Comparison of ENCODE assay signal across 8 cellular contexts in the genomic region with DNA sequence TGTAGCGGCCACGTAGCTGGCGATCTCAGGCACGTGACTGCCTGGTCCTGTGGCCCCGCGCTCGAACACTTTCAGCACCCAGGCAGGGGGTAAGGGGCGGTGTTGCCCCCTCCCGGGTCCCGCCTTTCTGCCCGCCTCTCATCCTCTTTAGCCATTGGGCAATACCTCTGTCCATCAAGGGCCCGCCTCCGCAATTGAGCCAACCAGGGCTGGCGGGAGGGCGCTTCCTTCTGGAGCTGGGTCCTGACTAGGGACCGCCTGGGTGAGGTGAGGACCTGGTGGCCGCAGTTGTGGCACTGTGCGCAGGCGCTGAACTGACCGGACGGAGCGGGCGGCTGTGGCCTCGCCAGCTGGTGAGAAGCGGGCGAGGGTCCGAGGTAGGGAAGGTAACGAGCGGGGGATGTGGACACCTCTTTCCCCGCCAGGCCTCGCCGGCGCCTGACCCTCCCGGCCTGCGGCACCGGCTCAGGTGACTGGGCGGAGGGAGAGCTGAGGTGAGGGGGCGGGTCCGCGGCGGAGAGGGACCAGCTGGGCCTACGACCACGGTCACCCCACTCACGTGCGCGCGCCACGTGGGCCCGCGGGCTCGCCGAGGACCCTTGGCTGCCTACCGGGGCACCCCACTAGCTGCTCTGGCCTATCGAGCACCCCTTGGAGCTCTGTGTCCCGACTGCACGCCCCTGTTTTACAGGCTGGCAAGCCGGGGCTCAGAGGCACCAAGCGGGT. TPM values are rescaled to one million over a fixed set of nuclear protein-coding genes. Genes with fewer than 3 reads are reported as not detected.
DNase-seq lines count a peak whose midpoint lies in the region; ATAC-seq and TF ChIP-seq lines count a peak whose summit lies in the region.

Gene PDP2, plus strand, starts transcription at position 228 of the 726 bp plus-strand sequence. CDS start 3,770 bp downstream, outside the sequence.

- H3K27ac ChIP-seq in angular gyrus (ENCODE audit: low read depth, low read length) (peak within 1 kb of the TSS; percentile 70), prostate gland (peak within 1 kb of the TSS; percentile 53 to 57)

- peak within 1 kb of the TSS; percentile 79 to 80 for H3K4me3 ChIP-seq in prostate gland

- peaks cover 2% of the 10 kb centered on the region for H3K36me3 Mint-ChIP-seq in T-helper 17 cell (ENCODE audit: low read depth)

- TF ChIP-seq POLR2A in prostate gland (IDR thresholded peaks at IDR 0.05) = peak; percentile 69

- peak within 1 kb of the TSS; percentile 93 for H3K27ac Mint-ChIP-seq in T-helper 17 cell

- no peaks in the 10 kb centered on the region for H3K27me3 ChIP-seq in prostate gland (replicated peaks; ENCODE audit: insufficient read depth)

- peak within 1 kb of the TSS; percentile 99 for H3K4me3 Mint-ChIP-seq in T-helper 17 cell

- H3K27me3 Mint-ChIP-seq in T-helper 17 cell = no peaks in the 10 kb centered on the region

- intact Hi-C loops in left ventricle myocardium superior (cut with micrococcal nuclease) = no loop called here
- intact Hi-C loops in prostate gland (cut with DNase I) = no loop called here

- WGBS in prostate gland = under 1% methylated on average over 52 of the region's 58 CpGs

- DNase-seq in NCI-H146 (lab: John Stamatoyannopoulos, UW) (peak; percentile 95), T-helper 17 cell (peak; percentile 77 to 83 (median 81)), left ventricle myocardium superior (peak; percentile 95), prostate gland (ENCODE audit: low spot score) (peak; percentile 98), ureter (ENCODE audit: low spot score) (peak; percentile 97)

- H3K9me3 ChIP-seq in T-helper 17 cell (ENCODE audit: control insufficient read depth, low read length, poor library complexity, severe bottlenecking) = no peaks in the 10 kb centered on the region
- no peaks in the 10 kb centered on the region for H3K9me3 ChIP-seq in prostate gland

- ATAC-seq in GM18498 (IDR thresholded peaks at IDR 0.05; ENCODE audit: unreplicated experiment) (peak; percentile 95), HG02870 (IDR thresholded peaks at IDR 0.05; ENCODE audit: unreplicated experiment) (peak; percentile 96), T-helper 17 cell (peak; percentile 98), left ventricle myocardium superior (peak; percentile 98)

- no peaks in the 10 kb centered on the region for H3K4me1 ChIP-seq in prostate gland (replicated peaks)

- peaks cover 0 to 5% of the 10 kb centered on the region in 2 donors for H3K36me3 ChIP-seq in prostate gland

- H3K4me1 Mint-ChIP-seq in T-helper 17 cell = peaks cover 18% of the 10 kb centered on the region

- TF ChIP-seq CTCF in prostate gland (IDR thresholded peaks at IDR 0.05) = peak in 1 of 4 experiments; percentile 17

RNA-seq across cellular contexts. Expression of gene PDP2, which starts in this region (rescaled TPM):
- total RNA-seq in T-helper 17 cell (1 to 10 TPM; 5.8 to 8.9 TPM), left ventricle myocardium superior (2.2 TPM), prostate gland (10 to 100 TPM in 1 of 2 donors, 1 to 10 TPM in 1; 9.2 to 21.9 TPM), ureter (11.5 TPM)

Comparison
In these comparisons a context has a peak if more than half of its experiments do, and no peak if none do; other contexts are left out.
1. Peak in every context shown above with its lines: DNase-seq, ATAC-seq, H3K4me3 ChIP-seq and H3K27ac ChIP-seq.